In genomic region chr15:61840090-61840489, GRCh38 we compare ENCODE assay signal across 18 cellular contexts.
"Had no signal": no experiment of that assay in that cellular context is flagged by ENCODE, and none has a peak within 500 bp of the region (broad histone marks: within the 10 kb centered on the region; RNA-seq: fewer than 3 reads in every experiment).

No MANE protein-coding gene starts in this region.

- ATAC-seq: gastrocnemius medialis; left lobe of liver; mucosa of descending colon; naive thymus-derived CD8-positive, alpha-beta T cell; right cardiac atrium; stimulated activated memory B cell treated with anti-CD40 and anti-IgM and Interleukin-4, amounts not matched to agents 10 μg/mL and 1 μg/mL and 100 μg/mL, for 72 hours; stimulated activated naive CD8-positive, alpha-beta T cell treated with anti-CD3 and anti-CD28 coated beads, Interleukin-15, amount 100 ng/mL, for 72 hours; upper lobe of right lung had no signal

- H3K27ac Mint-ChIP-seq: naive thymus-derived CD8-positive, alpha-beta T cell; stimulated activated memory B cell treated with anti-CD40 and anti-IgM and Interleukin-4, amounts not matched to agents 10 μg/mL and 1 μg/mL and 100 μg/mL, for 72 hours; stimulated activated naive CD8-positive, alpha-beta T cell treated with anti-CD3 and anti-CD28 coated beads, Interleukin-15, amount 100 ng/mL, for 72 hours had no signal

- H3K4me2 ChIP-seq: smooth muscle cell had no signal

- H3K4me3 Mint-ChIP-seq: central memory CD8-positive, alpha-beta T cell; naive thymus-derived CD8-positive, alpha-beta T cell; stimulated activated memory B cell treated with anti-CD40 and anti-IgM and Interleukin-4, amounts not matched to agents 10 μg/mL and 1 μg/mL and 100 μg/mL, for 72 hours; stimulated activated naive CD8-positive, alpha-beta T cell treated with anti-CD3 and anti-CD28 coated beads, Interleukin-15, amount 100 ng/mL, for 72 hours had no signal

- DNase-seq: effector memory CD4-positive, alpha-beta T cell; gastrocnemius medialis; islet precursor cell; mucosa of descending colon; naive thymus-derived CD8-positive, alpha-beta T cell; right cardiac atrium; stimulated activated CD4-positive, alpha-beta T cell treated with anti-CD3 and anti-CD28 coated beads, Interleukin-4, amount 100 ng/mL, for 1 hour; stimulated activated CD8-positive, alpha-beta memory T cell treated with anti-CD3 and anti-CD28 coated beads, Interleukin-4, amount 100 ng/mL, for 48 hours; stimulated activated naive CD8-positive, alpha-beta T cell treated with anti-CD3 and anti-CD28 coated beads, Interleukin-15, amount 100 ng/mL, for 72 hours; testis; upper lobe of right lung had no signal

- H3K27me3 ChIP-seq: gastrocnemius medialis, testis, tibial nerve, upper lobe of right lung had no signal

- H3K27ac ChIP-seq: epithelial cell of prostate, esophagus muscularis mucosa, gastrocnemius medialis, testis, tibial nerve, upper lobe of right lung had no signal

- H3K36me3 Mint-ChIP-seq: stimulated activated memory B cell treated with anti-CD40 and anti-IgM and Interleukin-4, amounts not matched to agents 10 μg/mL and 1 μg/mL and 100 μg/mL, for 72 hours had no signal

- H3K9me3 Mint-ChIP-seq: central memory CD8-positive, alpha-beta T cell; naive thymus-derived CD8-positive, alpha-beta T cell; stimulated activated memory B cell treated with anti-CD40 and anti-IgM and Interleukin-4, amounts not matched to agents 10 μg/mL and 1 μg/mL and 100 μg/mL, for 72 hours; stimulated activated naive CD8-positive, alpha-beta T cell treated with anti-CD3 and anti-CD28 coated beads, Interleukin-15, amount 100 ng/mL, for 72 hours had no signal

- H3K36me3 ChIP-seq: esophagus muscularis mucosa, gastrocnemius medialis, tibial nerve, upper lobe of right lung had no signal

- H3K4me1 Mint-ChIP-seq: stimulated activated naive CD8-positive, alpha-beta T cell treated with anti-CD3 and anti-CD28 coated beads, Interleukin-15, amount 100 ng/mL, for 72 hours had no signal

- H3K9me3 ChIP-seq: esophagus muscularis mucosa, gastrocnemius medialis, mucosa of descending colon, testis, tibial nerve, upper lobe of right lung had no signal

- H3K4me1 ChIP-seq: testis, tibial nerve, upper lobe of right lung had no signal

- H3K4me3 ChIP-seq: esophagus muscularis mucosa, gastrocnemius medialis, mucosa of descending colon, smooth muscle cell, testis, tibial nerve, upper lobe of right lung had no signal
